1 cellular context compared by ENCODE assay signal in the genomic region with DNA sequence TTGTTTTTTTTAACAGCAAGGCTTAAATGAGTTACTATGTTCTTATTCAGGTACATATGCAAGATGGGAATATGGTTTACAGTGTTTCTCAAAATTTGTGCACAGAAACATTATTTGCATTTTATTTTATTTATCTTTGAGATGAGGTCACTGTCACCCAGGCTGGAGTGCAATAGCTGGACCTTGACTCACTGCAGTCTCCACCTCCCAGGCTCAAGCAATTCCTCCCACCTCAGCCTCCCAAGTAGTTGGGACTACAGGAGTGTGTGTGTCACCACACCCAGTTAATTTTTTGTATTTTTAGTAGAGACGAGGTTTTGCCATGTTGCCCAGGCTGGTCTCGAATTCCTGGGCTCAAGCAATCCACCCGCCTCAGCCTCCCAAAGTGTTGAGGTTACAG. TPM values are rescaled to one million over a fixed set of nuclear protein-coding genes. Genes with fewer than 3 reads are reported as not detected.
"Had no signal": no experiment of that assay in that cellular context is flagged by ENCODE, and none has a peak within 500 bp of the region (broad histone marks: within the 10 kb centered on the region; RNA-seq: fewer than 3 reads in every experiment).

No MANE protein-coding gene starts in this region.

RNA-seq across cellular contexts. Expression of gene PMEL, which starts 46.8 kb away (rescaled TPM):
- total RNA-seq: occipital lobe had no signal
